ENCODE assay signal across 1 cellular context in genomic region chr20:32522775-32523612, GRCh38.
TF ChIP-seq lines count a peak whose summit lies in the region.

No MANE protein-coding gene starts in this region.

TF ChIP-seq in HepG2, 621 proteins besides CTCF, POLR2A, EP300 and RAD21 (continued from another document and continues in another):
- TF ChIP-seq ZNF280D (CRISPR knock-in tag; IDR thresholded peaks at IDR 0.05) (peak; percentile 69; the same call in 1 of the 2 replicates), SMAD9 (CRISPR knock-in tag; IDR thresholded peaks at IDR 0.05) (0 out of 2 replicates have a peak, but pooled peaks have one; percentile 52), ZNF674 (CRISPR knock-in tag; IDR thresholded peaks at IDR 0.05; ENCODE audit: low read depth) (no peak; the same call in 1 of the 2 replicates), POGK (CRISPR knock-in tag; conservative IDR thresholded peaks at IDR 0.05) (peak; percentile 86; the same call in 1 of the 2 replicates), SP1 (IDR thresholded peaks at IDR 0.05) (no peak), SP1 (CRISPR knock-in tag; IDR thresholded peaks at IDR 0.05) (peak; percentile 30; the same call in 1 of the 2 replicates), ARID2 (CRISPR knock-in tag; IDR thresholded peaks at IDR 0.05; ENCODE audit: borderline replicate concordance) (peak; percentile 77; the same call in 1 of the 2 replicates), ZNF329 (CRISPR knock-in tag; IDR thresholded peaks at IDR 0.05; ENCODE audit: low read depth) (no peak), ZNF225 (CRISPR knock-in tag; IDR thresholded peaks at IDR 0.05) (0 out of 2 replicates have a peak, but pooled peaks have one; percentile 11), TCF12 (IDR thresholded peaks at IDR 0.05) (no peak), TCF12 (CRISPR knock-in tag; IDR thresholded peaks at IDR 0.05) (peak; percentile 88; the same call in 1 of the 2 replicates), ZSCAN5A (CRISPR knock-in tag; IDR thresholded peaks at IDR 0.05; ENCODE audit: borderline replicate concordance) (0 out of 2 replicates have a peak, but pooled peaks have one; percentile 74), HHEX (CRISPR knock-in tag; IDR thresholded peaks at IDR 0.05) (0 out of 2 replicates have a peak, but pooled peaks have one; percentile 19), ZNF354B (CRISPR knock-in tag; IDR thresholded peaks at IDR 0.05) (peak; percentile 95; the same call in 1 of the 2 replicates), HMG20B (CRISPR knock-in tag; conservative IDR thresholded peaks at IDR 0.05) (peak; percentile 66), ATRX (CRISPR knock-in tag; IDR thresholded peaks at IDR 0.05; ENCODE audit: borderline replicate concordance) (peak; percentile 72; the same call in 1 of the 2 replicates), YEATS2 (CRISPR knock-in tag; IDR thresholded peaks at IDR 0.05; ENCODE audit: borderline replicate concordance) (peak; percentile 58; the same call in 1 of the 2 replicates), THAP11 (CRISPR knock-in tag; IDR thresholded peaks at IDR 0.05) (peak; percentile 68; the same call in 1 of the 2 replicates), AKAP8 (CRISPR knock-in tag; IDR thresholded peaks at IDR 0.05) (peak; percentile 31; the same call in 1 of the 2 replicates), SNAPC5 (CRISPR knock-in tag; IDR thresholded peaks at IDR 0.05; ENCODE audit: borderline replicate concordance) (peak; percentile 78; the same call in 1 of the 2 replicates), ZNF710 (CRISPR knock-in tag; IDR thresholded peaks at IDR 0.05; ENCODE audit: borderline replicate concordance) (peak; percentile 69; the same call in 1 of the 2 replicates), ZNF839 (CRISPR knock-in tag; IDR thresholded peaks at IDR 0.05; ENCODE audit: borderline replicate concordance) (peak; percentile 82; the same call in 1 of the 2 replicates), ZBTB43 (CRISPR knock-in tag; conservative IDR thresholded peaks at IDR 0.05) (peak; percentile 65), HMGXB4 (CRISPR knock-in tag; IDR thresholded peaks at IDR 0.05; ENCODE audit: borderline replicate concordance in 1 of 2, low read depth in 1 of 2) (peak; percentile 70 to 92), FOSL2 (CRISPR knock-in tag; IDR thresholded peaks at IDR 0.05) (peak; percentile 87), IRX3 (CRISPR knock-in tag; IDR thresholded peaks at IDR 0.05; ENCODE audit: borderline replicate concordance, low read depth) (peak; percentile 76; the same call in 1 of the 2 replicates), ZNF615 (CRISPR knock-in tag; IDR thresholded peaks at IDR 0.05; ENCODE audit: borderline replicate concordance) (no peak), ZNF766 (CRISPR knock-in tag; IDR thresholded peaks at IDR 0.05; ENCODE audit: borderline replicate concordance) (0 out of 2 replicates have a peak, but pooled peaks have one; percentile 83), POGZ (CRISPR knock-in tag; IDR thresholded peaks at IDR 0.05) (peak; percentile 56; the same call in 1 of the 2 replicates), HOXA9 (CRISPR knock-in tag; IDR thresholded peaks at IDR 0.05; ENCODE audit: borderline replicate concordance) (no peak), MYC (CRISPR knock-in tag; IDR thresholded peaks at IDR 0.05; ENCODE audit: borderline replicate concordance) (peak; percentile 69; the same call in 1 of the 2 replicates), GPBP1L1 (CRISPR knock-in tag; IDR thresholded peaks at IDR 0.05) (no peak), IKZF1 (IDR thresholded peaks at IDR 0.05) (no peak), SKIL (CRISPR knock-in tag; IDR thresholded peaks at IDR 0.05; ENCODE audit: borderline replicate concordance) (no peak), HMGXB3 (CRISPR knock-in tag; IDR thresholded peaks at IDR 0.05; ENCODE audit: borderline replicate concordance) (peak; percentile 73; the same call in 1 of the 2 replicates), ZNF333 (CRISPR knock-in tag; IDR thresholded peaks at IDR 0.05; ENCODE audit: borderline replicate concordance) (peak; percentile 47; the same call in 1 of the 2 replicates), ARHGAP35 (CRISPR knock-in tag; IDR thresholded peaks at IDR 0.05; ENCODE audit: borderline replicate concordance) (no peak), ZSCAN30 (CRISPR knock-in tag; IDR thresholded peaks at IDR 0.05) (no peak), ZNF788 (CRISPR knock-in tag; IDR thresholded peaks at IDR 0.05; ENCODE audit: borderline replicate concordance) (peak; percentile 73; the same call in 1 of the 2 replicates)
